10 cellular contexts compared by ENCODE assay signal in the genomic region with DNA sequence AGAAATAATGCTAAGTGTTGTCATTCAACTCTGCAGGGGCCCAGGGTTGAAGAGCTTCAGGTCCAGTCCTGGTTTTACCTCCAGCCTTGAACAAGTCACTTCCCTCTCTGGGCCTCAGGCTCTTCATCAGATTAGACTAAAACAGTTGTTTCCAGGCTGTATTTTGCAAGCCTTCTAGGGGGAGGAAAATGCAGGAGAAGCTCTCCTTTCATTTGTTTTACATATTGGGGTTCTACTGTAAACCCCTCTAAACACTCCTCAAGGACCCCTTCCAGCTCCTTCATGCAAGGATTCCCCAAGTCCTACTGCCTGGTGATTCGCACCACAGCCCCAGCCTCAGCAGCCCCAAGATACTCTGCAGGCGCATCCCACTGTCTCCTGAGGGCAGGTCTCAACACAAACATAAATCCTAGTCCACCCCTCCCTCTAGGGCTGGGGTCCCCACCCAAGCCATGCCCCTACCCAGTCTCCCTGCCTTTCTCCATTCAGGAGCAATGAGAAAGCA. TPM values are rescaled to one million over a fixed set of nuclear protein-coding genes. Genes with fewer than 3 reads are reported as not detected.
DNase-seq lines count a peak whose midpoint lies in the region; ATAC-seq, FAIRE-seq and TF ChIP-seq lines count a peak whose summit lies in the region.
"Had no signal": no experiment of that assay in that cellular context is flagged by ENCODE, and none has a peak within 500 bp of the region (broad histone marks: within the 10 kb centered on the region; RNA-seq: fewer than 3 reads in every experiment).

No MANE protein-coding gene starts in this region.

- ATAC-seq in pancreas: peak in 3 of 4 donors; percentile 57 to 73 (median 68)

- in situ Hi-C loops in GM13976 (cut with MboI; ENCODE audit: low sequenced_read_pairs, unreplicated experiment): no loop called here

- POLR2A ChIA-PET in PC-9 (lab: Charles Lee; ENCODE audit: unreplicated experiment): interaction anchor here (0.6 kb wide), 1 partner anchor 251 kb away, joined by 15 read pairs; no protein-coding TSS in a partner anchor

- no peaks in the 10 kb centered on the region for H3K79me2 ChIP-seq in PC-9 (ENCODE audit: low read depth)

- no peak overlapping the region for H3K27ac ChIP-seq in pancreas
- no peak overlapping the region for H3K27ac ChIP-seq in PC-9

- H3K36me3 ChIP-seq in pancreas: no peaks in the 10 kb centered on the region
- no peaks in the 10 kb centered on the region for H3K36me3 ChIP-seq in PC-9 (ENCODE audit: low read depth)

- H3K4me3 ChIP-seq in epithelial cell of esophagus (ENCODE audit: low read length) (no peak overlapping the region), pancreas (no peak overlapping the region), PC-9 (no peak overlapping the region)

- H3K4me2 ChIP-seq in PC-9: no peak overlapping the region

- CTCF ChIA-PET in PC-9 (lab: Charles Lee): no interaction called here

- H3K9me3 ChIP-seq in pancreas (no peaks in the 10 kb centered on the region), PC-9 (ENCODE audit: insufficient read depth, low read depth) (no peaks in the 10 kb centered on the region)

- intact Hi-C loops in pancreas (cut with DNase I): no loop called here
- intact Hi-C loops in PC-9 (cut with micrococcal nuclease; ENCODE audit: unreplicated experiment): no loop called here

- H3K9me2 ChIP-seq in PC-9 (ENCODE audit: insufficient read depth): no peaks in the 10 kb centered on the region

- no peak overlapping the region for H2AFZ ChIP-seq in PC-9

- TF ChIP-seq CTCF in GM13976 (IDR thresholded peaks at IDR 0.05; ENCODE audit: borderline replicate concordance, control extremely low read depth, extremely low read depth, insufficient read depth, missing control alignments) (no peak), epithelial cell of esophagus (IDR thresholded peaks at IDR 0.05; ENCODE audit: insufficient read depth, low read depth, low read length, missing control alignments) (no peak), pancreas (IDR thresholded peaks at IDR 0.05) (no peak), PC-9 (conservative IDR thresholded peaks at IDR 0.05) (no peak)

- FAIRE-seq in pancreas (lab: Jason Lieb, UNC): no peak

- WGBS in pancreas, 2 donors: 80 to 87% methylated on average over 2 of the region's 2 CpGs

- H3K4me1 ChIP-seq in pancreas (no peaks in the 10 kb centered on the region), PC-9 (replicated peaks; ENCODE audit: insufficient read depth) (peaks cover 14% of the 10 kb centered on the region; the same call in 1 of the 2 replicates)

- DNase-seq in GM13976 (ENCODE audit: low spot score) (peak; percentile 34), NCI-H82 treated with DMSO at 0.1 percent for 48 hours (lab: John Stamatoyannopoulos, UW; ENCODE audit: unreplicated experiment) (peak; percentile 22), epithelial cell of esophagus (ENCODE audit: low read depth) (peak; percentile 86), pancreas (no peak), middle frontal gyrus (ENCODE audit: extremely low spot score, low spot score) (no peak), PC-9 (no peak), NK-92 (lab: John Stamatoyannopoulos, UW; ENCODE audit: unreplicated experiment) (no peak), NCI-H1105 treated with DMSO at 0.1 percent for 48 hours (lab: John Stamatoyannopoulos, UW) (no peak)
- DNase-seq: NCI-H2029 had no signal

- no peaks in the 10 kb centered on the region for H3F3A ChIP-seq in PC-9 (ENCODE audit: insufficient read depth, low read depth)

- no peaks in the 10 kb centered on the region for H4K20me1 ChIP-seq in PC-9 (ENCODE audit: insufficient read depth)

- no TSS peak for BruUV-seq in PC-9 (replicated peaks; lab: Mats Ljungman, UMichigan)

- H3K27me3 ChIP-seq in pancreas (no peaks in the 10 kb centered on the region), PC-9 (ENCODE audit: insufficient read depth, low read depth) (0 out of 2 replicates have a peak, but pooled peaks cover 8% of the 10 kb centered on the region)

RNA-seq across cellular contexts. Expression of a gene that starts 2.7 kb away (rescaled TPM):
- total RNA-seq in pancreas: not detected
- polyA plus RNA-seq in pancreas: not detected
- total RNA-seq in PC-9 (2021): not detected in 2 replicates
- total RNA-seq: glomerular endothelial cell had no signal

RNA-seq across cellular contexts. Expression of a gene that starts 25.9 kb away (rescaled TPM):
- total RNA-seq in pancreas: under 1 TPM; 0.08 to 0.35 (median 0.25) TPM
- polyA plus RNA-seq in pancreas: under 1 TPM; 0.77 to 0.84 TPM
- 0.79 and 0.88 TPM in 2 replicates for total RNA-seq in PC-9 (2021)
- total RNA-seq: glomerular endothelial cell had no signal

Comparison
In these comparisons a context has a peak if more than half of its experiments do, and no peak if none do; other contexts are left out.
1. DNase-seq: peak in GM13976 (single experiment), NCI-H82 treated with DMSO at 0.1 percent for 48 hours (single experiment) and epithelial cell of esophagus (single experiment); none in pancreas (0 of 6), middle frontal gyrus (single experiment), PC-9 (0 of 2), NK-92 (single experiment) and NCI-H1105 treated with DMSO at 0.1 percent for 48 hours (single experiment).